Comparison of ENCODE assay signal across 15 cellular contexts in genomic region chr12:65192963-65193516, GRCh38. TPM values are rescaled to one million over a fixed set of nuclear protein-coding genes. Genes with fewer than 3 reads are reported as not detected.
DNase-seq lines count a peak whose midpoint lies in the region; ATAC-seq and TF ChIP-seq lines count a peak whose summit lies in the region.
"Had no signal": no experiment of that assay in that cellular context is flagged by ENCODE, and none has a peak within 500 bp of the region (broad histone marks: within the 10 kb centered on the region; RNA-seq: fewer than 3 reads in every experiment).

No MANE protein-coding gene starts in this region.

- H3K27ac ChIP-seq in CD4-positive, alpha-beta memory T cell (ENCODE audit: low read depth, low read length) = no peak overlapping the region
- H3K27ac ChIP-seq: BLaER1 treated with 17β-estradiol and CSF1 and Interleukin-3, amounts not matched to agents 10 nM and 100 nM; epithelial cell of prostate; transverse colon had no signal

- no peaks in the 10 kb centered on the region for H3K36me3 ChIP-seq in CD4-positive, alpha-beta memory T cell (ENCODE audit: insufficient read depth, low read length)
- H3K36me3 ChIP-seq: transverse colon had no signal

- H3K27me3 Mint-ChIP-seq in CD4-positive, alpha-beta memory T cell = no peaks in the 10 kb centered on the region
- H3K27me3 Mint-ChIP-seq in T-helper 17 cell = no peaks in the 10 kb centered on the region

- no peaks in the 10 kb centered on the region for H3K9me3 ChIP-seq in CD4-positive, alpha-beta memory T cell (ENCODE audit: control insufficient read depth in 1 of 2, low read length in 2 of 2)
- no peaks in the 10 kb centered on the region for H3K9me3 ChIP-seq in T-helper 17 cell (ENCODE audit: control insufficient read depth, low read length, poor library complexity, severe bottlenecking)
- H3K9me3 ChIP-seq: SK-N-SH, transverse colon had no signal

- CTCF ChIA-PET in CD4-positive, alpha-beta memory T cell (lab: Charles Lee; ENCODE audit: partially characterized antibody) = no interaction called here

- ATAC-seq in T-helper 17 cell (no peak), HG03095 (IDR thresholded peaks at IDR 0.05; ENCODE audit: unreplicated experiment) (no peak), omental fat pad (ENCODE audit: low FRiP score) (no peak), GM18519 (IDR thresholded peaks at IDR 0.05; ENCODE audit: low FRiP score, unreplicated experiment) (no peak)

- H3K4me3 Mint-ChIP-seq in CD4-positive, alpha-beta memory T cell = peak overlapping the region in 3 of 8 donors; percentile 45 to 75 (median 57)
- H3K4me3 Mint-ChIP-seq in T-helper 17 cell = no peak overlapping the region

- H3K4me1 ChIP-seq in CD4-positive, alpha-beta memory T cell (ENCODE audit: insufficient read depth, low read length) = peaks cover 40% of the 10 kb centered on the region

- intact Hi-C loops in CD4-positive, alpha-beta memory T cell (cut with micrococcal nuclease) = no loop called here

- peaks cover 0 to 28% (median 12%) of the 10 kb centered on the region in 8 donors for H3K9me3 Mint-ChIP-seq in CD4-positive, alpha-beta memory T cell

- H3K27ac Mint-ChIP-seq in CD4-positive, alpha-beta memory T cell = peak overlapping the region in 4 of 7 donors; percentile 25 to 84 (median 70)
- H3K27ac Mint-ChIP-seq in T-helper 17 cell = peak overlapping the region; percentile 24

- H3K4me3 ChIP-seq in CD4-positive, alpha-beta memory T cell (ENCODE audit: low read length in 2 of 2) = no peak overlapping the region
- H3K4me3 ChIP-seq: BLaER1 treated with 17β-estradiol and CSF1 and Interleukin-3, amounts not matched to agents 10 nM and 100 nM; transverse colon had no signal

- POLR2A ChIA-PET in CD4-positive, alpha-beta memory T cell (lab: Charles Lee; ENCODE audit: partially characterized antibody) = interaction anchor here (1.2 kb wide), 1 partner anchor 16 kb away, joined by 3 read pairs; no protein-coding TSS in a partner anchor

- DNase-seq in CD4-positive, alpha-beta memory T cell = no peak
- DNase-seq in GF-D8 (lab: John Stamatoyannopoulos, UW) = peak; percentile 5
- no peak for DNase-seq in T-helper 17 cell
- DNase-seq in glomerular visceral epithelial cell (ENCODE audit: extremely low spot score) = peak; percentile 1
- no peak for DNase-seq in kidney glomerular epithelial cell (lab: John Stamatoyannopoulos, UW)
- DNase-seq in omental fat pad (ENCODE audit: low spot score) = no peak
- DNase-seq: amniotic stem cell, head of caudate nucleus, NCI-H1105, SK-N-SH, transverse colon had no signal

- no peak for TF ChIP-seq CTCF in omental fat pad (IDR thresholded peaks at IDR 0.05)

- no peaks in the 10 kb centered on the region for H3K27me3 ChIP-seq in CD4-positive, alpha-beta memory T cell (ENCODE audit: insufficient read depth, low read length)
- H3K27me3 ChIP-seq: BLaER1 treated with 17β-estradiol and CSF1 and Interleukin-3, amounts not matched to agents 10 nM and 100 nM; transverse colon had no signal

- peaks cover 36 to 57% of the 10 kb centered on the region in 2 donors for H3K36me3 Mint-ChIP-seq in CD4-positive, alpha-beta memory T cell
- no peaks in the 10 kb centered on the region for H3K36me3 Mint-ChIP-seq in T-helper 17 cell (ENCODE audit: low read depth)

- peaks cover 36 to 65% (median 53%) of the 10 kb centered on the region in 4 donors for H3K4me1 Mint-ChIP-seq in CD4-positive, alpha-beta memory T cell
- H3K4me1 Mint-ChIP-seq in T-helper 17 cell = peaks cover 21% of the 10 kb centered on the region

RNA-seq across cellular contexts. Expression of gene LEMD3, which starts 23.7 kb away (rescaled TPM):
- 10 to 100 TPM; 50.0 to 52.6 TPM for total RNA-seq in CD4-positive, alpha-beta memory T cell
- 10 to 100 TPM; 25.0 to 25.6 TPM for polyA plus RNA-seq in CD4-positive, alpha-beta memory T cell
- total RNA-seq in T-helper 17 cell (10 to 100 TPM; 52.2 to 62.1 TPM), omental fat pad (10 to 100 TPM; 27.4 to 61.0 (median 34.8) TPM)

Comparison
In these comparisons a context has a peak if more than half of its experiments do, and no peak if none do; other contexts are left out.
1. DNase-seq: peak in GF-D8 (single experiment) and glomerular visceral epithelial cell (single experiment); none in CD4-positive, alpha-beta memory T cell (0 of 5), T-helper 17 cell (0 of 3), kidney glomerular epithelial cell (single experiment) and omental fat pad (single experiment).